ENCODE assay signal across 10 cellular contexts in genomic region chr1:3656450-3657095, GRCh38. TPM values are rescaled to one million over a fixed set of nuclear protein-coding genes. Genes with fewer than 3 reads are reported as not detected.
A peak's percentile ranks its signal among the peaks of the same experiment; 100 is the strongest.
DNase-seq lines count a peak whose midpoint lies in the region; ATAC-seq and TF ChIP-seq lines count a peak whose summit lies in the region.
"Had no signal": no experiment of that assay in that cellular context is flagged by ENCODE, and none has a peak within 500 bp of the region (broad histone marks: within the 10 kb centered on the region; RNA-seq: fewer than 3 reads in every experiment).

No MANE protein-coding gene starts in this region.

- H3K4me3 ChIP-seq in GM06990 (replicated peaks; ENCODE audit: low read depth, low read length) (peak overlapping the region; percentile 47), H7 (ENCODE audit: insufficient read depth, low read depth, low read length) (no peak overlapping the region), mesenchymal stem cell (ENCODE audit: insufficient read depth in 1 of 2, low read depth in 1 of 2, low read length in 2 of 2) (no peak overlapping the region)

- no peak overlapping the region for H2BK5ac ChIP-seq in mesenchymal stem cell (ENCODE audit: low read depth, low read length, poor library complexity, severe bottlenecking)

- no peaks in the 10 kb centered on the region for H3K9me3 Mint-ChIP-seq in activated T-helper 2 cell treated with anti-CD3 and anti-CD28 coated beads, Interferon-gamma antibody, Interleukin-2, Interleukin-4, amounts not matched to agents 10 μg/mL and 5 μg/mL and 100 μg/mL, durations not matched to agents 14 hours and 24 hours and 36 hours
- H3K9me3 Mint-ChIP-seq: activated naive CD4-positive, alpha-beta T cell treated with anti-CD3 and anti-CD28 coated beads, Interleukin-2, amount 50 U/mL, for 24 hours had no signal

- no peak for TF ChIP-seq CTCF in GM06990 (IDR thresholded peaks at IDR 0.05; ENCODE audit: insufficient read depth, low read length, poor library complexity, severe bottlenecking)

- no peak overlapping the region for H2AK5ac ChIP-seq in mesenchymal stem cell (ENCODE audit: low read length, severe bottlenecking)

- H2BK120ac ChIP-seq in mesenchymal stem cell (ENCODE audit: low read depth, low read length): no peak overlapping the region

- H3K4me2 ChIP-seq in mesenchymal stem cell (ENCODE audit: low read length, poor library complexity, severe bottlenecking): no peak overlapping the region

- H2AFZ ChIP-seq in mesenchymal stem cell (ENCODE audit: low read depth, low read length): no peak overlapping the region

- H2BK15ac ChIP-seq in mesenchymal stem cell (ENCODE audit: low read depth, poor library complexity, severe bottlenecking): no peak overlapping the region

- H3K27ac ChIP-seq in mesenchymal stem cell (ENCODE audit: low read length, poor library complexity, severe bottlenecking): no peak overlapping the region

- no peak overlapping the region for H3K4me3 Mint-ChIP-seq in activated T-helper 2 cell treated with anti-CD3 and anti-CD28 coated beads, Interferon-gamma antibody, Interleukin-2, Interleukin-4, amounts not matched to agents 10 μg/mL and 5 μg/mL and 100 μg/mL, durations not matched to agents 14 hours and 24 hours and 36 hours (ENCODE audit: low read depth)
- H3K4me3 Mint-ChIP-seq: activated naive CD4-positive, alpha-beta T cell treated with anti-CD3 and anti-CD28 coated beads, Interleukin-2, amount 50 U/mL, for 24 hours had no signal

- H3K14ac ChIP-seq in mesenchymal stem cell (ENCODE audit: low read length in 2 of 2): no peak overlapping the region

- H3K36me3 ChIP-seq in GM06990 (ENCODE audit: control insufficient read depth, insufficient read depth, low read length) (no peaks in the 10 kb centered on the region), H7 (replicated peaks; ENCODE audit: control insufficient read depth, insufficient read depth, low read length) (no peaks in the 10 kb centered on the region), mesenchymal stem cell (ENCODE audit: control insufficient read depth in 1 of 2, insufficient read depth in 2 of 2, low read depth in 1 of 2, low read length in 2 of 2) (no peaks in the 10 kb centered on the region)

- peak; percentile 77 for DNase-seq in GM06990 (ENCODE audit: extremely low read depth, insufficient read length)
- DNase-seq in iPS-NIHi7 (ENCODE audit: extremely low spot score): no peak
- DNase-seq in H7: no peak
- DNase-seq in mesenchymal stem cell: no peak
- no peak for DNase-seq in activated T-helper 2 cell treated with anti-CD3 and anti-CD28 coated beads, Interferon-gamma antibody, Interleukin-2, Interleukin-4, amounts not matched to agents 10 μg/mL and 5 μg/mL and 100 μg/mL, durations not matched to agents 14 hours and 24 hours and 36 hours (ENCODE audit: low spot score)

- H3K27ac Mint-ChIP-seq in activated T-helper 2 cell treated with anti-CD3 and anti-CD28 coated beads, Interferon-gamma antibody, Interleukin-2, Interleukin-4, amounts not matched to agents 10 μg/mL and 5 μg/mL and 100 μg/mL, durations not matched to agents 14 hours and 24 hours and 36 hours: no peak overlapping the region
- H3K27ac Mint-ChIP-seq: activated naive CD4-positive, alpha-beta T cell treated with anti-CD3 and anti-CD28 coated beads, Interleukin-2, amount 50 U/mL, for 24 hours; CD14-positive monocyte had no signal

- no peak overlapping the region for H3K4ac ChIP-seq in mesenchymal stem cell (ENCODE audit: low read depth in 1 of 2, low read length in 2 of 2)

- no peak overlapping the region for H3K9ac ChIP-seq in mesenchymal stem cell (ENCODE audit: low read length)

- H4K8ac ChIP-seq in mesenchymal stem cell (ENCODE audit: low read length): no peak overlapping the region

- no peak overlapping the region for H3K23ac ChIP-seq in mesenchymal stem cell (ENCODE audit: low read length in 2 of 2)

- 85% methylated on average over 13 of the region's 13 CpGs for WGBS in mesenchymal stem cell

- H2BK12ac ChIP-seq in mesenchymal stem cell (ENCODE audit: low read length in 2 of 2): no peak overlapping the region

- no peaks in the 10 kb centered on the region for H3K9me3 ChIP-seq in mesenchymal stem cell (ENCODE audit: control insufficient read depth, low read length)

- H3K4me1 Mint-ChIP-seq in activated T-helper 2 cell treated with anti-CD3 and anti-CD28 coated beads, Interferon-gamma antibody, Interleukin-2, Interleukin-4, amounts not matched to agents 10 μg/mL and 5 μg/mL and 100 μg/mL, durations not matched to agents 14 hours and 24 hours and 36 hours (ENCODE audit: low read depth): no peaks in the 10 kb centered on the region
- H3K4me1 Mint-ChIP-seq: activated naive CD4-positive, alpha-beta T cell treated with anti-CD3 and anti-CD28 coated beads, Interleukin-2, amount 50 U/mL, for 24 hours had no signal

- no peaks in the 10 kb centered on the region for H3K79me1 ChIP-seq in mesenchymal stem cell (replicated peaks; ENCODE audit: low read length, poor library complexity, severe bottlenecking)

- H3K27me3 ChIP-seq in GM06990 (replicated peaks; ENCODE audit: control insufficient read depth, insufficient read depth, low read length) (no peaks in the 10 kb centered on the region), H7 (ENCODE audit: control insufficient read depth, insufficient read depth, low read length) (peaks cover 40% of the 10 kb centered on the region), mesenchymal stem cell (ENCODE audit: control insufficient read depth in 1 of 2, insufficient read depth in 1 of 2, low read length in 2 of 2) (peaks cover 72 to 91% of the 10 kb centered on the region in 2 experiments)

- H3K27me3 Mint-ChIP-seq in activated T-helper 2 cell treated with anti-CD3 and anti-CD28 coated beads, Interferon-gamma antibody, Interleukin-2, Interleukin-4, amounts not matched to agents 10 μg/mL and 5 μg/mL and 100 μg/mL, durations not matched to agents 14 hours and 24 hours and 36 hours (ENCODE audit: low read depth): peaks cover 36% of the 10 kb centered on the region

- ATAC-seq in GM18870 (IDR thresholded peaks at IDR 0.05; ENCODE audit: unreplicated experiment) (peak; percentile 70), HG02588 (IDR thresholded peaks at IDR 0.05; ENCODE audit: unreplicated experiment) (peak; percentile 45), HG03575 (IDR thresholded peaks at IDR 0.05; ENCODE audit: extremely low read depth, insufficient number of reproducible peaks, low FRiP score, unreplicated experiment) (peak; percentile 45)

- no peaks in the 10 kb centered on the region for H3K36me3 Mint-ChIP-seq in activated T-helper 2 cell treated with anti-CD3 and anti-CD28 coated beads, Interferon-gamma antibody, Interleukin-2, Interleukin-4, amounts not matched to agents 10 μg/mL and 5 μg/mL and 100 μg/mL, durations not matched to agents 14 hours and 24 hours and 36 hours (ENCODE audit: low read depth)
- H3K36me3 Mint-ChIP-seq: activated naive CD4-positive, alpha-beta T cell treated with anti-CD3 and anti-CD28 coated beads, Interleukin-2, amount 50 U/mL, for 24 hours; CD14-positive monocyte had no signal

- peaks cover 13% of the 10 kb centered on the region for H3K4me1 ChIP-seq in mesenchymal stem cell (ENCODE audit: control insufficient read depth, insufficient read depth, low read depth, low read length)

- no peak overlapping the region for H3K18ac ChIP-seq in mesenchymal stem cell (ENCODE audit: low read depth in 1 of 2, low read length in 2 of 2)

- no peak overlapping the region for H4K91ac ChIP-seq in mesenchymal stem cell (ENCODE audit: low read length)

- intact Hi-C loops in activated T-helper 2 cell treated with anti-CD3 and anti-CD28 coated beads, Interferon-gamma antibody, Interleukin-2, Interleukin-4, amounts not matched to agents 10 μg/mL and 5 μg/mL and 100 μg/mL, durations not matched to agents 14 hours and 24 hours and 36 hours (cut with micrococcal nuclease): loop anchor here (10.0 kb wide), 1 partner anchor 138 kb away; the partner anchor contains the start of gene LRRC47

RNA-seq across cellular contexts. Expression of gene TP73, which starts 4.3 kb away (rescaled TPM):
- 0.55 and 1.6 TPM in 2 replicates for total RNA-seq in H7 (2014; rRNA removed; shearing (Covaris generic))
- polyA plus RNA-seq in mesenchymal stem cell (2013, experiment 1 of 2): 0.01 TPM
- polyA plus RNA-seq in mesenchymal stem cell (2013, experiment 2 of 2): 0.01 TPM
- 2.4 and 2.5 TPM in 2 replicates for total RNA-seq in activated T-helper 2 cell treated with anti-CD3 and anti-CD28 coated beads, Interferon-gamma antibody, Interleukin-2, Interleukin-4, amounts not matched to agents 10 μg/mL and 5 μg/mL and 100 μg/mL, durations not matched to agents 14 hours and 24 hours and 36 hours

RNA-seq across cellular contexts. Expression of gene WRAP73, which starts 6.7 kb away (rescaled TPM):
- total RNA-seq in H7 (2014; rRNA removed; shearing (Covaris generic)): 31.5 and 33.1 TPM in 2 replicates
- polyA plus RNA-seq in mesenchymal stem cell (2013, experiment 1 of 2): 14.3 TPM
- 13.8 TPM for polyA plus RNA-seq in mesenchymal stem cell (2013, experiment 2 of 2)
- total RNA-seq in activated T-helper 2 cell treated with anti-CD3 and anti-CD28 coated beads, Interferon-gamma antibody, Interleukin-2, Interleukin-4, amounts not matched to agents 10 μg/mL and 5 μg/mL and 100 μg/mL, durations not matched to agents 14 hours and 24 hours and 36 hours: 38.7 and 42.2 TPM in 2 replicates

RNA-seq across cellular contexts. Expression of gene TPRG1L, which starts 31.8 kb away (rescaled TPM):
- 19.6 and 22.0 TPM in 2 replicates for total RNA-seq in H7 (2014; rRNA removed; shearing (Covaris generic))
- 46.4 TPM for polyA plus RNA-seq in mesenchymal stem cell (2013, experiment 1 of 2)
- 47.7 TPM for polyA plus RNA-seq in mesenchymal stem cell (2013, experiment 2 of 2)
- 7.0 and 7.1 TPM in 2 replicates for total RNA-seq in activated T-helper 2 cell treated with anti-CD3 and anti-CD28 coated beads, Interferon-gamma antibody, Interleukin-2, Interleukin-4, amounts not matched to agents 10 μg/mL and 5 μg/mL and 100 μg/mL, durations not matched to agents 14 hours and 24 hours and 36 hours

RNA-seq across cellular contexts. Expression of gene MEGF6, which starts 45.3 kb away (rescaled TPM):
- 22.8 and 27.1 TPM in 2 replicates for total RNA-seq in H7 (2014; rRNA removed; shearing (Covaris generic))
- polyA plus RNA-seq in mesenchymal stem cell (2013, experiment 1 of 2): 0.08 TPM
- 0.08 TPM for polyA plus RNA-seq in mesenchymal stem cell (2013, experiment 2 of 2)
- 1.7 and 1.9 TPM in 2 replicates for total RNA-seq in activated T-helper 2 cell treated with anti-CD3 and anti-CD28 coated beads, Interferon-gamma antibody, Interleukin-2, Interleukin-4, amounts not matched to agents 10 μg/mL and 5 μg/mL and 100 μg/mL, durations not matched to agents 14 hours and 24 hours and 36 hours
